In genomic region chr6:69832558-69832957, GRCh38 we compare ENCODE assay signal across 31 cellular contexts. TPM values are rescaled to one million over a fixed set of nuclear protein-coding genes. Genes with fewer than 3 reads are reported as not detected.
"Had no signal": no experiment of that assay in that cellular context is flagged by ENCODE, and none has a peak within 500 bp of the region (broad histone marks: within the 10 kb centered on the region; RNA-seq: fewer than 3 reads in every experiment).

No MANE protein-coding gene starts in this region.

- H3K27ac Mint-ChIP-seq: dendritic cell treated with granulocyte-macrophage colony-stimulating factor and Interleukin-4, amounts not matched to agents 40 ng/mL and 50 ng/mL, for 4 days; effector memory CD8-positive, alpha-beta T cell; endodermal cell had no signal

- FAIRE-seq: colon, endometrium, endothelial cell of umbilical vein, frontal cortex had no signal

- DNase-seq: colonic mucosa; cortex of kidney; dermis blood vessel endothelial cell; dorsolateral prefrontal cortex; effector CD4-positive, alpha-beta T cell; effector CD8-positive, alpha-beta T cell; effector memory CD4-positive, alpha-beta T cell; effector memory CD8-positive, alpha-beta T cell; endodermal cell; erythroblast; esophagus squamous epithelium; foreskin fibroblast; foreskin keratinocyte; foreskin melanocyte; gastrocnemius medialis; glutamatergic neuron; head of caudate nucleus; heart left ventricle; heart right ventricle had no signal

- H3K9me3 ChIP-seq: colonic mucosa, esophagus muscularis mucosa, esophagus squamous epithelium, gastrocnemius medialis, gastroesophageal sphincter, heart left ventricle, heart right ventricle had no signal

- H3K9me3 Mint-ChIP-seq: dendritic cell treated with granulocyte-macrophage colony-stimulating factor and Interleukin-4, amounts not matched to agents 40 ng/mL and 50 ng/mL, for 4 days; effector memory CD8-positive, alpha-beta T cell; endodermal cell had no signal

- H3K27me3 Mint-ChIP-seq: dendritic cell treated with granulocyte-macrophage colony-stimulating factor and Interleukin-4, amounts not matched to agents 40 ng/mL and 50 ng/mL, for 4 days had no signal

- H3K4me3 ChIP-seq: colonic mucosa, coronary artery, dorsolateral prefrontal cortex, esophagus muscularis mucosa, esophagus squamous epithelium, gastrocnemius medialis, gastroesophageal sphincter, heart left ventricle, heart right ventricle had no signal

- H3K36me3 ChIP-seq: colonic mucosa, esophagus muscularis mucosa, esophagus squamous epithelium, gastrocnemius medialis, gastroesophageal sphincter, heart left ventricle, heart right ventricle had no signal

- H3K27me3 ChIP-seq: colonic mucosa, esophagus muscularis mucosa, esophagus squamous epithelium, gastrocnemius medialis, gastroesophageal sphincter had no signal

- H3K27ac ChIP-seq: colonic mucosa, coronary artery, dorsolateral prefrontal cortex, epithelial cell of prostate, esophagus muscularis mucosa, esophagus squamous epithelium, foreskin keratinocyte, gastrocnemius medialis, gastroesophageal sphincter, heart left ventricle, heart right ventricle had no signal

- H3K4me3 Mint-ChIP-seq: dendritic cell treated with granulocyte-macrophage colony-stimulating factor and Interleukin-4, amounts not matched to agents 40 ng/mL and 50 ng/mL, for 4 days; effector memory CD8-positive, alpha-beta T cell; endodermal cell had no signal

- ATAC-seq: effector memory CD8-positive, alpha-beta T cell; esophagus mucosa; foreskin keratinocyte; gastrocnemius medialis; gastroesophageal sphincter; heart left ventricle; heart right ventricle had no signal

- H3K4me1 ChIP-seq: colonic mucosa, esophagus squamous epithelium, foreskin keratinocyte, gastrocnemius medialis, gastroesophageal sphincter, heart right ventricle had no signal

RNA-seq across cellular contexts. Expression of gene COL19A1, which starts 33.8 kb away (rescaled TPM):
- total RNA-seq: dermis blood vessel endothelial cell, endothelial cell of umbilical vein, fibroblast of lung, foreskin keratinocyte, glomerular endothelial cell had no signal
- polyA plus RNA-seq: endothelial cell of umbilical vein, foreskin keratinocyte had no signal
